8 cellular contexts compared by ENCODE assay signal in the genomic region with DNA sequence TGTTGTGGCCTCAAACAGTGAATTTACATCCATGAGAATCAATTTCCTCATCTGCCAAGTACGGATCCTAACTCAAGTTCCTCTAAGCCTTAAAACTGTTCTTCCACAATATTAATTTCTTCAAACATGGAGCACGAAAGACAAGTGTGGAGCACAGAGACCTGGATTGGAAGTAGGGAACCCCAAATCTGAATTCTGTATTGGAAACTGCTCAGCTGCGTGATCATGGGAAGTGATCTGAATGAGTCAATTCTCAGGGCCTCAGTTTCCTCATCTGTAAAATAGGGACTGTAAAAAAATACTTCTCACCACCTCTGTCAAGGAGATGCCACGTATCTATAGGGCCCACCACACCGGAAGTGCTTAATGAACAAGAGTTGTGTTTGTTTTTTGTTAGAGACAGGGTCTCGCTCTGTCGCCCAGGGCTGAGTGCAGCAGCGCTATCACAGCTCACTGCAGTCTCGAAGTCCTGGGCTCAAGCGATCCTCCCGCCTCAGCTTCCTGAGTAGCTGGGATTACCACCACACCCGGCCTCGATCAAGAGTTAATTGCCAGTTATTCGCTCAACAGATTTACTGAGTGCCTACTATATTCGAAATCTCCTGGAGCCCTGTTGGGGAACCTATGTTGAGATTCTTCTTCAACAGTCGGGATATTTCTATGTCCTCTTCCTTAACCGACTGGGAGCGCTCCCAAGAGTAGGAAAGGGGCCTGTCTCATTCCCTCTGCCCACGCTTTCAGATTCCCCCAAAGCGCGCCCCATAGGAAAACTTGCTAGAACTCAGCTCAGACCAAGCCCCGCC. TPM values are rescaled to one million over a fixed set of nuclear protein-coding genes. Genes with fewer than 3 reads are reported as not detected.
A peak's percentile ranks its signal among the peaks of the same experiment; 100 is the strongest.
DNase-seq lines count a peak whose midpoint lies in the region; ATAC-seq lines count a peak whose summit lies in the region.

No MANE protein-coding gene starts in this region.

- H3K9me3 ChIP-seq in subcutaneous abdominal adipose tissue (ENCODE audit: control insufficient read depth in 5 of 5, low read length in 5 of 5), result no peaks in the 10 kb centered on the region

- H3K4me3 Mint-ChIP-seq in activated CD4-positive, alpha-beta T cell treated with anti-CD3 and anti-CD28 coated beads for 36 hours, result peak overlapping the region; percentile 96
- H3K4me3 Mint-ChIP-seq in activated naive CD4-positive, alpha-beta T cell treated with anti-CD3 and anti-CD28 coated beads, Interleukin-2, amount 10 ng/mL, durations not matched to agents 7 days and 5 days, result peak overlapping the region; percentile 97
- peak overlapping the region; percentile 95 to 100 (median 99) for H3K4me3 Mint-ChIP-seq in immature natural killer cell

- H3K27me3 ChIP-seq in subcutaneous abdominal adipose tissue (ENCODE audit: control insufficient read depth in 5 of 5, insufficient read depth in 4 of 5, low read length in 5 of 5), result no peaks in the 10 kb centered on the region

- H3K4me3 ChIP-seq in subcutaneous abdominal adipose tissue (ENCODE audit: low read depth in 1 of 5, low read length in 5 of 5), result peak overlapping the region; percentile 55 to 100 (median 99)

- CTCF ChIA-PET in activated CD4-positive, alpha-beta T cell treated with anti-CD3 and anti-CD28 coated beads for 36 hours (lab: Charles Lee), result interaction anchor here (0.9 to 3.2 kb wide), 8 partner anchors 9 to 39 kb away, joined by 3 to 21 read pairs (median 6); a partner anchor contains a TSS
- CTCF ChIA-PET in activated naive CD4-positive, alpha-beta T cell treated with anti-CD3 and anti-CD28 coated beads, Interleukin-2, amount 10 ng/mL, durations not matched to agents 7 days and 5 days (lab: Charles Lee), result interaction anchor here (0.7 to 1.8 kb wide), 5 partner anchors 15 to 137 kb away, joined by 3 to 10 read pairs (median 4); a partner anchor contains a TSS

- H3K9me3 Mint-ChIP-seq in activated CD4-positive, alpha-beta T cell treated with anti-CD3 and anti-CD28 coated beads for 36 hours (ENCODE audit: low read depth), result no peaks in the 10 kb centered on the region
- no peaks in the 10 kb centered on the region for H3K9me3 Mint-ChIP-seq in activated naive CD4-positive, alpha-beta T cell treated with anti-CD3 and anti-CD28 coated beads, Interleukin-2, amount 10 ng/mL, durations not matched to agents 7 days and 5 days
- no peaks in the 10 kb centered on the region for H3K9me3 Mint-ChIP-seq in immature natural killer cell

- peak overlapping the region; percentile 70 to 99 (median 80) for H3K9ac ChIP-seq in subcutaneous abdominal adipose tissue (ENCODE audit: low read length in 5 of 5)

- peaks cover 16% of the 10 kb centered on the region for H3K4me1 Mint-ChIP-seq in activated CD4-positive, alpha-beta T cell treated with anti-CD3 and anti-CD28 coated beads for 36 hours
- peaks cover 19% of the 10 kb centered on the region for H3K4me1 Mint-ChIP-seq in activated naive CD4-positive, alpha-beta T cell treated with anti-CD3 and anti-CD28 coated beads, Interleukin-2, amount 10 ng/mL, durations not matched to agents 7 days and 5 days
- peaks cover 20 to 21% of the 10 kb centered on the region in 2 donors for H3K4me1 Mint-ChIP-seq in immature natural killer cell

- no peak for ATAC-seq in activated CD4-positive, alpha-beta T cell treated with anti-CD3 and anti-CD28 coated beads for 36 hours
- ATAC-seq in HG02870 (IDR thresholded peaks at IDR 0.05; ENCODE audit: unreplicated experiment), result no peak

- H3K4me1 ChIP-seq in subcutaneous abdominal adipose tissue (ENCODE audit: control insufficient read depth in 5 of 5, insufficient read depth in 5 of 5, low read length in 5 of 5), result peaks cover 9 to 28% (median 23%) of the 10 kb centered on the region in 5 donors

- peak overlapping the region; percentile 99 for H3K27ac ChIP-seq in subcutaneous abdominal adipose tissue (ENCODE audit: low read depth, low read length)

- POLR2A ChIA-PET in activated CD4-positive, alpha-beta T cell treated with anti-CD3 and anti-CD28 coated beads for 36 hours (lab: Charles Lee), result interaction anchor here (0.6 to 2.2 kb wide), 8 partner anchors 8 to 252 kb away, joined by 3 to 9 read pairs (median 4); a partner anchor contains a TSS

- peaks cover 10% of the 10 kb centered on the region for H3K36me3 Mint-ChIP-seq in activated CD4-positive, alpha-beta T cell treated with anti-CD3 and anti-CD28 coated beads for 36 hours (ENCODE audit: low read depth)
- peaks cover 18% of the 10 kb centered on the region for H3K36me3 Mint-ChIP-seq in activated naive CD4-positive, alpha-beta T cell treated with anti-CD3 and anti-CD28 coated beads, Interleukin-2, amount 10 ng/mL, durations not matched to agents 7 days and 5 days
- peaks cover 0 to 4% (median 0%) of the 10 kb centered on the region in 3 donors for H3K36me3 Mint-ChIP-seq in immature natural killer cell

- peak; percentile 38 for DNase-seq in activated CD4-positive, alpha-beta T cell treated with anti-CD3 and anti-CD28 coated beads for 36 hours
- no peak for DNase-seq in activated CD4-positive, alpha-beta T cell treated with anti-CD3 and anti-CD28 coated beads for 1 hour
- peak; percentile 32 for DNase-seq in activated naive CD4-positive, alpha-beta T cell treated with anti-CD3 and anti-CD28 coated beads, Interleukin-2, amount 10 ng/mL, durations not matched to agents 7 days and 5 days
- no peak for DNase-seq in immature natural killer cell
- DNase-seq in SIG-M5 (lab: John Stamatoyannopoulos, UW), result no peak
- DNase-seq in NOMO-1 treated with DMSO at 0.1 percent for 48 hours (lab: John Stamatoyannopoulos, UW; ENCODE audit: unreplicated experiment), result no peak

- intact Hi-C loops in activated CD4-positive, alpha-beta T cell treated with anti-CD3 and anti-CD28 coated beads for 36 hours (cut with DNase I, micrococcal nuclease), result loop anchor here (1.0 to 10.0 kb wide), 14 partner anchors 9 to 1052 kb away; a partner anchor contains a TSS

- no peaks in the 10 kb centered on the region for H3K27me3 Mint-ChIP-seq in activated CD4-positive, alpha-beta T cell treated with anti-CD3 and anti-CD28 coated beads for 36 hours
- H3K27me3 Mint-ChIP-seq in activated naive CD4-positive, alpha-beta T cell treated with anti-CD3 and anti-CD28 coated beads, Interleukin-2, amount 10 ng/mL, durations not matched to agents 7 days and 5 days, result peaks cover 4% of the 10 kb centered on the region
- peaks cover 15 to 18% (median 17%) of the 10 kb centered on the region in 3 donors for H3K27me3 Mint-ChIP-seq in immature natural killer cell (ENCODE audit: low read depth in 3 of 3)

- peaks cover 0 to 32% (median 22%) of the 10 kb centered on the region in 5 donors for H3K36me3 ChIP-seq in subcutaneous abdominal adipose tissue (ENCODE audit: control insufficient read depth in 5 of 5, insufficient read depth in 5 of 5, low read length in 5 of 5)

- H3K27ac Mint-ChIP-seq in activated CD4-positive, alpha-beta T cell treated with anti-CD3 and anti-CD28 coated beads for 36 hours, result peak overlapping the region; percentile 94
- peak overlapping the region; percentile 97 for H3K27ac Mint-ChIP-seq in activated naive CD4-positive, alpha-beta T cell treated with anti-CD3 and anti-CD28 coated beads, Interleukin-2, amount 10 ng/mL, durations not matched to agents 7 days and 5 days
- H3K27ac Mint-ChIP-seq in immature natural killer cell, result peak overlapping the region; percentile 91 to 100 (median 98)

RNA-seq across cellular contexts. Expression of a gene that starts 1.6 kb away (rescaled TPM):
- total RNA-seq in activated CD4-positive, alpha-beta T cell treated with anti-CD3 and anti-CD28 coated beads for 36 hours, result 10 to 100 TPM in 1 of 2 experiments, 1 to 10 TPM in 1; 8.4 to 12.0 TPM
- 10 to 100 TPM; 25.9 to 82.2 (median 62.0) TPM for polyA plus RNA-seq in immature natural killer cell

RNA-seq across cellular contexts. Expression of a gene that starts 16.7 kb away (rescaled TPM):
- total RNA-seq in activated CD4-positive, alpha-beta T cell treated with anti-CD3 and anti-CD28 coated beads for 36 hours, result 10 to 100 TPM; 10.0 to 14.7 TPM
- 10 to 100 TPM; 45.2 to 55.2 (median 49.3) TPM for polyA plus RNA-seq in immature natural killer cell

RNA-seq across cellular contexts. Expression of a gene that starts 23.0 kb away (rescaled TPM):
- total RNA-seq in activated CD4-positive, alpha-beta T cell treated with anti-CD3 and anti-CD28 coated beads for 36 hours, result 10 to 100 TPM; 34.1 to 35.6 TPM
- polyA plus RNA-seq in immature natural killer cell, result 10 to 100 TPM; 30.8 to 52.5 (median 45.9) TPM

RNA-seq across cellular contexts. Expression of a gene that starts 24.3 kb away (rescaled TPM):
- total RNA-seq in activated CD4-positive, alpha-beta T cell treated with anti-CD3 and anti-CD28 coated beads for 36 hours, result 1 to 10 TPM; 2.4 to 2.5 TPM
- polyA plus RNA-seq in immature natural killer cell, result under 1 TPM in 1 of 3 donors, not detected in 2; 0.26 TPM

RNA-seq across cellular contexts. Expression of a gene that starts 29.4 kb away (rescaled TPM):
- total RNA-seq in activated CD4-positive, alpha-beta T cell treated with anti-CD3 and anti-CD28 coated beads for 36 hours, result 1 to 10 TPM; 1.0 to 1.4 TPM
- 10 to 100 TPM in 1 of 3 donors, 1 to 10 TPM in 1, under 1 TPM in 1; 0.62 to 13.0 (median 1.2) TPM for polyA plus RNA-seq in immature natural killer cell

Comparison
In these comparisons a context has a peak if more than half of its experiments do, and no peak if none do; other contexts are left out.
1. DNase-seq: peak in activated CD4-positive, alpha-beta T cell treated with anti-CD3 and anti-CD28 coated beads for 36 hours (single experiment) and activated naive CD4-positive, alpha-beta T cell treated with anti-CD3 and anti-CD28 coated beads, Interleukin-2, amount 10 ng/mL, durations not matched to agents 7 days and 5 days (single experiment); none in activated CD4-positive, alpha-beta T cell treated with anti-CD3 and anti-CD28 coated beads for 1 hour (single experiment), immature natural killer cell (0 of 3), SIG-M5 (single experiment) and NOMO-1 treated with DMSO at 0.1 percent for 48 hours (single experiment).
2. Peak in every context shown above with its lines, with median percentiles within 50 percentile points of each other: H3K27ac Mint-ChIP-seq and H3K4me3 Mint-ChIP-seq.